Comparison of ENCODE assay signal across 29 cellular contexts in genomic region chr12:93483151-93483807, GRCh38.
"Had no signal": no experiment of that assay in that cellular context is flagged by ENCODE, and none has a peak within 500 bp of the region (broad histone marks: within the 10 kb centered on the region; RNA-seq: fewer than 3 reads in every experiment).

No MANE protein-coding gene starts in this region.

- H3K27me3 ChIP-seq: brain microvascular endothelial cell, cardiac muscle cell had no signal

- ATAC-seq: activated CD8-positive, alpha-beta memory T cell treated with anti-CD3 and anti-CD28 coated beads, Interleukin-2, amount 10 ng/mL, durations not matched to agents 7 days and 5 days; activated naive CD4-positive, alpha-beta T cell treated with anti-CD3 and anti-CD28 coated beads, Interleukin-2, amount 50 U/mL, for 72 hours; activated naive CD8-positive, alpha-beta T cell treated with anti-CD3 and anti-CD28 coated beads, Interleukin-2, amount 50 U/mL, for 24 hours; Right ventricle myocardium inferior; T-cell had no signal

- DNase-seq: activated B cell treated with CpG ODN at 0.5 μM for 24 hours; activated CD4-positive, alpha-beta T cell treated with anti-CD3 and anti-CD28 coated beads for 1 hour; activated CD4-positive, alpha-beta T cell treated with anti-CD3 and anti-CD28 coated beads, Interleukin-2, amount 10 ng/mL, durations not matched to agents 24 days and 14 days; activated CD4-positive, alpha-beta T cell treated with anti-CD3 and anti-CD28 coated beads, Interleukin-2, amount 50 U/mL, for 48 hours; activated CD8-positive, alpha-beta memory T cell treated with anti-CD3 and anti-CD28 coated beads, Interleukin-2, amount 10 ng/mL, durations not matched to agents 7 days and 5 days; activated effector memory CD4-positive, alpha-beta T cell treated with Interleukin-2 at 50 U/mL for 16 hours; activated naive CD4-positive, alpha-beta T cell treated with Interleukin-2 at 50 U/mL for 16 hours; activated naive CD8-positive, alpha-beta T cell treated with anti-CD3 and anti-CD28 coated beads, Interleukin-2, amount 50 U/mL, for 24 hours; activated T-cell treated with anti-CD3 and anti-CD28 coated beads, Interleukin-2, amount 50 U/mL, for 24 hours; amygdala; brain microvascular endothelial cell; MM.1S; NCI-H1105; NCI-H1436; NCI-H1694 treated with DMSO at 0.1 percent for 48 hours; NCI-H2029 treated with DMSO at 0.1 percent for 48 hours; NCI-H345; NCI-H510A; NCI-H526 treated with DMSO at 0.1 percent for 48 hours; NCI-H82; RPMI8226; T-cell; T-helper 2 cell; T1000 had no signal

- FAIRE-seq: TTC549 had no signal

- H3K4me3 ChIP-seq: cardiac muscle cell, SK-N-MC had no signal

- H3K27ac ChIP-seq: brain microvascular endothelial cell, cardiac muscle cell, SK-N-MC had no signal
